Comparison of ENCODE assay signal across 7 cellular contexts in the genomic region with DNA sequence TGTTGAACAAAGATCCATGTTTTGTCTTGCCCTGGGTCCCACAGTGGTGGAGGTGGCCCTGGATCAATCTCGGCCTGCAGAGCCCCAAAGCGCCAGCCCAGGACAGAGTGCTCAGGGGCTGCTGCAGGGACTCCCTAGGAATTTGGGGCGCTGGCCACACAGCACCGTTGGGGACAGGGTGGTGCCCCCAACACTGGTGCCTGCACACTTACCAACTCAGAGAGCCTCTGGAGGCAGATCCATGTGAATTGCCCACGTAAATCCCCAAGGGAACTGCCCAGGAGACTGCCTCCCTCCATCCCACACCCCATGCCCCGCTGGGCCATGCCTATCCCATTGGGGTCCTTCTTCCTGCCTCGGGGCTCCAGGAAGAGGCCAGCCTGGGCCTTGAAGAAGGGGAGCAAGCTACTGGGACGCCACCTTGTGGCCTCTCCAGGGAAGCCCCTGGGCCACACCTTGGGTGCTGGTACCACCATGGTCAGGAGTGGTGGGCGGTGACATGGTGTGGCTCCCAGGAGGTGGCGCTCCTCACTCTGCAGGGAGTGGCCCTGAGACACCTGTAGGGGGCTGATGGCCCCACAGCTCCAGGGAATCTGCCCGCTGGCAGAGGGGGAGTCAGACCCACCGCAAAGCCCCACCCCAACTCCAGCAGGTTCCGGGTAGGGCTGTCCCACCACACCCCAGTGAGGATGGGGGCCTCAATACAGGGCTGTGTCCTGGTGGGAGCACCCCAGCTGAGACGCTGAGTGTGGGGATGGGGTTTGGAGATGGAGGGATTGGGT. TPM values are rescaled to one million over a fixed set of nuclear protein-coding genes. Genes with fewer than 3 reads are reported as not detected.
A peak's percentile ranks its signal among the peaks of the same experiment; 100 is the strongest.
DNase-seq lines count a peak whose midpoint lies in the region; ATAC-seq and TF ChIP-seq lines count a peak whose summit lies in the region.

No MANE protein-coding gene starts in this region.

- in situ Hi-C loops in GM13976 (cut with MboI; ENCODE audit: low sequenced_read_pairs, unreplicated experiment) = no loop called here

- peaks cover 2% of the 10 kb centered on the region for H3K27me3 Mint-ChIP-seq in HFFc6 (ENCODE audit: insufficient read depth)
- H3K27me3 Mint-ChIP-seq in memory B cell = peaks cover 2% of the 10 kb centered on the region
- H3K27me3 Mint-ChIP-seq in stimulated activated memory B cell treated with anti-CD40 and anti-IgM and Interleukin-4, amounts not matched to agents 10 μg/mL and 1 μg/mL and 100 μg/mL, for 72 hours = no peaks in the 10 kb centered on the region

- H3K4me3 ChIP-seq in choroid plexus epithelial cell (ENCODE audit: low read depth, low read length) = no peak overlapping the region

- DNase-seq in GM13976 (ENCODE audit: low spot score) = peak; percentile 95
- DNase-seq in HFFc6 = peak; percentile 24
- peak; percentile 55 for DNase-seq in NCI-H1694 (lab: John Stamatoyannopoulos, UW)
- peak; percentile 28 to 52 (median 49) for DNase-seq in activated CD4-positive, CD25-positive, alpha-beta regulatory T cell (lab: John Stamatoyannopoulos, UW)
- peak; percentile 70 for DNase-seq in choroid plexus epithelial cell (ENCODE audit: low read depth)
- peak; percentile 57 to 63 for DNase-seq in memory B cell (ENCODE audit: low spot score in 2 of 2)

- ATAC-seq in memory B cell (ENCODE audit: low read depth) = peak; percentile 98
- peak; percentile 84 for ATAC-seq in stimulated activated memory B cell treated with anti-CD40 and anti-IgM and Interleukin-4, amounts not matched to agents 10 μg/mL and 1 μg/mL and 100 μg/mL, for 72 hours

- TF ChIP-seq CTCF in GM13976 (IDR thresholded peaks at IDR 0.05; ENCODE audit: borderline replicate concordance, control extremely low read depth, extremely low read depth, insufficient read depth, missing control alignments) (peak; percentile 77), HFFc6 (IDR thresholded peaks at IDR 0.05) (peak; percentile 86), choroid plexus epithelial cell (conservative IDR thresholded peaks at IDR 0.05; ENCODE audit: low read depth, low read length) (peak; percentile 87)

- H3K9me3 Mint-ChIP-seq in HFFc6 (no peaks in the 10 kb centered on the region), memory B cell (no peaks in the 10 kb centered on the region)
- no peaks in the 10 kb centered on the region for H3K9me3 Mint-ChIP-seq in stimulated activated memory B cell treated with anti-CD40 and anti-IgM and Interleukin-4, amounts not matched to agents 10 μg/mL and 1 μg/mL and 100 μg/mL, for 72 hours

- H3K4me3 Mint-ChIP-seq in HFFc6 = no peak overlapping the region
- H3K4me3 Mint-ChIP-seq in memory B cell = no peak overlapping the region
- H3K4me3 Mint-ChIP-seq in stimulated activated memory B cell treated with anti-CD40 and anti-IgM and Interleukin-4, amounts not matched to agents 10 μg/mL and 1 μg/mL and 100 μg/mL, for 72 hours = no peak overlapping the region

- H3K4me1 Mint-ChIP-seq in HFFc6 (ENCODE audit: low read depth) (peaks cover under 1% of the 10 kb centered on the region; the same call in 1 of the 2 replicates), memory B cell (peaks cover 3% of the 10 kb centered on the region)
- H3K4me1 Mint-ChIP-seq in stimulated activated memory B cell treated with anti-CD40 and anti-IgM and Interleukin-4, amounts not matched to agents 10 μg/mL and 1 μg/mL and 100 μg/mL, for 72 hours = peaks cover 8% of the 10 kb centered on the region

- H3K36me3 Mint-ChIP-seq in HFFc6 (ENCODE audit: low read depth) (no peaks in the 10 kb centered on the region), memory B cell (no peaks in the 10 kb centered on the region)
- H3K36me3 Mint-ChIP-seq in stimulated activated memory B cell treated with anti-CD40 and anti-IgM and Interleukin-4, amounts not matched to agents 10 μg/mL and 1 μg/mL and 100 μg/mL, for 72 hours = no peaks in the 10 kb centered on the region

- no peak overlapping the region for H3K27ac Mint-ChIP-seq in HFFc6
- H3K27ac Mint-ChIP-seq in memory B cell = peak overlapping the region; percentile 6
- no peak overlapping the region for H3K27ac Mint-ChIP-seq in stimulated activated memory B cell treated with anti-CD40 and anti-IgM and Interleukin-4, amounts not matched to agents 10 μg/mL and 1 μg/mL and 100 μg/mL, for 72 hours

RNA-seq across cellular contexts. Expression of a gene that starts 22.8 kb away (rescaled TPM):
- total RNA-seq in HFFc6 (2021; fragmentation: NEBNext Ultra II Directional; extraction: Animal tissue kit (Norgen Biotek cat#: 25700)) = not detected

RNA-seq across cellular contexts. Expression of a gene that starts 23.1 kb away (rescaled TPM):
- total RNA-seq in HFFc6 (2021; fragmentation: NEBNext Ultra II Directional; extraction: Animal tissue kit (Norgen Biotek cat#: 25700)) = 1 to 10 TPM; 1.8 to 5.4 (median 2.2) TPM

RNA-seq across cellular contexts. Expression of a gene that starts 27.3 kb away (rescaled TPM):
- total RNA-seq in HFFc6 (2021; fragmentation: NEBNext Ultra II Directional; extraction: Animal tissue kit (Norgen Biotek cat#: 25700)) = 10 to 100 TPM; 46.1 to 52.8 (median 49.9) TPM

Comparison
In these comparisons a context has a peak if more than half of its experiments do, and no peak if none do; other contexts are left out.
1. DNase-seq: peak in every context shown above with its lines; median percentile 95 in GM13976; 70 in choroid plexus epithelial cell; 60 in memory B cell; 55 in NCI-H1694; 49 in activated CD4-positive, CD25-positive, alpha-beta regulatory T cell; 24 in HFFc6.